ENCODE assay signal across 18 cellular contexts in the genomic region with DNA sequence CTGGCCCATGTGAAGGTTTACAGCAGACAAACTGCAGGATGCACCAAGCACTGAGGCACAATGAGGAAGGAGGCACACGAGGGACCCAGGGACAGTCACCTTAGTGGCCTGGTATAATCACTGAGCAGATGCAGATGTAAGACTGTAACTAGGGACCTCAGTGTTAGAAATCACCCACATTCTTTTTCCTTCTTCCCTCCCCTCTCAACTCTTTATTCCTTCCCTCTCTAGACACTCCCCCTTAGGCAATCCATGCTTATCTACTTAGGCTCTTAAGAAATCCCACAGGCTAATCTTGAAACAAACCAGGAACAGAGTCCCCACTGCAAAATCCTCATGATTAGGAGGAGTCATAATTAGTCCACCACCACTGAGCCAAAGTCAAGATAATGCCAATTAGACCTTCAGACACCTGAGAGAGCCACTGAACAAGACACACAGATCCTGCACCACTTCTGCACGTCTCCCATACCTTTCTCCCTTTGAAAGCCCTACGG.
"Had no signal": no experiment of that assay in that cellular context is flagged by ENCODE, and none has a peak within 500 bp of the region (broad histone marks: within the 10 kb centered on the region; RNA-seq: fewer than 3 reads in every experiment).

No MANE protein-coding gene starts in this region.

- H3K36me3 ChIP-seq: right lobe of liver, uterus had no signal

- H3K27ac ChIP-seq: body of pancreas, right lobe of liver, skin epidermis, uterus had no signal

- H3K27ac Mint-ChIP-seq: activated CD8-positive, alpha-beta T cell treated with anti-CD3 and anti-CD28 coated beads, Interleukin-2, amount 10 ng/mL, durations not matched to agents 7 days and 5 days; activated naive CD4-positive, alpha-beta T cell treated with anti-CD3 and anti-CD28 coated beads, Interleukin-2, amount 50 U/mL, for 24 hours; nephron; stimulated activated effector memory CD8-positive, alpha-beta T cell treated with anti-CD3 and anti-CD28 coated beads, Interleukin-12 subunit alpha, Interleukin-12 subunit beta, amount 100 ng/mL, for 72 hours had no signal

- H3K4me3 ChIP-seq: body of pancreas, right lobe of liver, skin epidermis, uterus had no signal

- H3K4me1 Mint-ChIP-seq: activated naive CD4-positive, alpha-beta T cell treated with anti-CD3 and anti-CD28 coated beads, Interleukin-2, amount 50 U/mL, for 24 hours; nephron; stimulated activated effector memory CD8-positive, alpha-beta T cell treated with anti-CD3 and anti-CD28 coated beads, Interleukin-12 subunit alpha, Interleukin-12 subunit beta, amount 100 ng/mL, for 72 hours had no signal

- H3K9me3 ChIP-seq: body of pancreas, right lobe of liver, uterus had no signal

- H3K27me3 Mint-ChIP-seq: activated naive CD4-positive, alpha-beta T cell treated with anti-CD3 and anti-CD28 coated beads, Interleukin-2, amount 50 U/mL, for 24 hours had no signal

- H3K4me3 Mint-ChIP-seq: activated CD8-positive, alpha-beta T cell treated with anti-CD3 and anti-CD28 coated beads, Interleukin-2, amount 10 ng/mL, durations not matched to agents 7 days and 5 days; activated naive CD4-positive, alpha-beta T cell treated with anti-CD3 and anti-CD28 coated beads, Interleukin-2, amount 50 U/mL, for 24 hours; nephron; stimulated activated effector memory CD8-positive, alpha-beta T cell treated with anti-CD3 and anti-CD28 coated beads, Interleukin-12 subunit alpha, Interleukin-12 subunit beta, amount 100 ng/mL, for 72 hours had no signal

- H3K4me1 ChIP-seq: body of pancreas, right lobe of liver, uterus had no signal

- H3K9me3 Mint-ChIP-seq: nephron had no signal

- ATAC-seq: activated CD8-positive, alpha-beta T cell treated with anti-CD3 and anti-CD28 coated beads, Interleukin-2, amount 10 ng/mL, durations not matched to agents 7 days and 5 days; body of pancreas; left cardiac atrium; right lobe of liver; stimulated activated effector memory CD8-positive, alpha-beta T cell treated with anti-CD3 and anti-CD28 coated beads, Interleukin-12 subunit alpha, Interleukin-12 subunit beta, amount 100 ng/mL, for 72 hours had no signal

- H3K36me3 Mint-ChIP-seq: activated naive CD4-positive, alpha-beta T cell treated with anti-CD3 and anti-CD28 coated beads, Interleukin-2, amount 50 U/mL, for 24 hours; stimulated activated effector memory CD8-positive, alpha-beta T cell treated with anti-CD3 and anti-CD28 coated beads, Interleukin-12 subunit alpha, Interleukin-12 subunit beta, amount 100 ng/mL, for 72 hours had no signal

- DNase-seq: activated CD4-positive, alpha-beta T cell treated with anti-CD3 and anti-CD28 coated beads for 1 hour; activated CD4-positive, alpha-beta T cell treated with anti-CD3 and anti-CD28 coated beads, Interleukin-2, amount 50 U/mL, for 1 hour; activated CD8-positive, alpha-beta T cell treated with anti-CD3 and anti-CD28 coated beads, Interleukin-2, amount 10 ng/mL, durations not matched to agents 7 days and 5 days; activated gamma-delta T cell treated with Interleukin-2 at 50 U/mL for 16 hours; activated T-cell treated with anti-CD3 and anti-CD28 coated beads, Interleukin-2, amount 50 U/mL, for 1 hour; anterior cingulate cortex; body of pancreas; left cardiac atrium; nucleus accumbens; right lobe of liver; stimulated activated CD4-positive, alpha-beta T cell treated with anti-CD3 and anti-CD28 coated beads, Interleukin-1b, Interleukin-23, amount 100 ng/mL, for 48 hours; T-helper 2 cell; trophoblast cell; uterus had no signal

- H3K27me3 ChIP-seq: body of pancreas, right lobe of liver, uterus had no signal
